In the genomic region with DNA sequence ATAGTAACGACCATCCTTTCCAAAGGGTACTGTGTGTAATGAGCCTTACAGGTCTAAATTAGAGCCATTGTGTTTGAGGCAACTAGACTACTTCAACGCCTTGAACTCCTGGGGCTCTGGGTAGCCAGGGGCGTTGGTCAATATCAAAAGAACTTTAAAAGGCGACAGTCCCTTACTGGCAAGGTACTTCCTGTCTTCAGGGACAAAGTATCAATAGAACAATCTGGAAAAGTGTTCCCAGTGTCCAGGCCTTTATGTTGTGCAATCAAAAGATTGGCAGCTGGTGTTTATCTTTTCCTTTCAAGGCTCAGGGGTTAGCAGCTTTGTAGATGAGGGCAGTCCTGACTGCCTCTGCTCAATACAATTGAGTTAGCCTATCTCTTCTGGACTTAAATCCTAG, we compare ENCODE assay signal across 16 cellular contexts.
"Had no signal": no experiment of that assay in that cellular context is flagged by ENCODE, and none has a peak within 500 bp of the region (broad histone marks: within the 10 kb centered on the region; RNA-seq: fewer than 3 reads in every experiment).

No MANE protein-coding gene starts in this region.

- ATAC-seq: activated CD8-positive, alpha-beta memory T cell treated with anti-CD3 and anti-CD28 coated beads, Interleukin-2, amount 10 ng/mL, durations not matched to agents 7 days and 5 days; activated CD8-positive, alpha-beta T cell treated with anti-CD3 and anti-CD28 coated beads, Interleukin-2, amount 10 ng/mL, durations not matched to agents 7 days and 5 days; activated naive CD8-positive, alpha-beta T cell treated with anti-CD3 and anti-CD28 coated beads, Interleukin-2, amount 50 U/mL, for 24 hours; gastrocnemius medialis; natural killer cell; stimulated activated naive CD8-positive, alpha-beta T cell treated with anti-CD3 and anti-CD28 coated beads, Interleukin-15, Interleukin-2, amounts not matched to agents 100 U/mL and 50 U/mL, for 24 hours had no signal

- H3K27ac ChIP-seq: gastrocnemius medialis, right atrium auricular region, thoracic aorta had no signal

- H3K9me3 ChIP-seq: gastrocnemius medialis, right atrium auricular region, thoracic aorta had no signal

- H3K36me3 ChIP-seq: gastrocnemius medialis, right atrium auricular region, thoracic aorta had no signal

- DNase-seq: activated B cell treated with CpG ODN at 0.5 μM for 24 hours; activated CD8-positive, alpha-beta memory T cell treated with anti-CD3 and anti-CD28 coated beads, Interleukin-2, amount 10 ng/mL, durations not matched to agents 7 days and 5 days; activated CD8-positive, alpha-beta T cell treated with anti-CD3 and anti-CD28 coated beads, Interleukin-2, amount 10 ng/mL, durations not matched to agents 7 days and 5 days; activated naive CD8-positive, alpha-beta T cell treated with anti-CD3 and anti-CD28 coated beads, Interleukin-2, amount 50 U/mL, for 24 hours; activated T-cell treated with anti-CD3 and anti-CD28 coated beads, Interleukin-2, amount 50 U/mL, for 48 hours; amygdala; effector CD8-positive, alpha-beta T cell; erythroblast; gastrocnemius medialis; glutamatergic neuron; natural killer cell; stimulated activated CD4-positive, alpha-beta T cell treated with anti-CD3 and anti-CD28 coated beads, Interleukin-2, amount 100 ng/mL, for 48 hours; stimulated activated naive CD8-positive, alpha-beta T cell treated with anti-CD3 and anti-CD28 coated beads, Interleukin-15, Interleukin-2, amounts not matched to agents 100 U/mL and 50 U/mL, for 24 hours; T-helper 1 cell had no signal

- H3K27me3 ChIP-seq: gastrocnemius medialis, right atrium auricular region had no signal

- H3K4me3 ChIP-seq: gastrocnemius medialis, right atrium auricular region, thoracic aorta had no signal
